Comparison of ENCODE assay signal across 15 cellular contexts in genomic region chr16:11162571-11163268, GRCh38.
A peak's percentile ranks its signal among the peaks of the same experiment; 100 is the strongest.
DNase-seq lines count a peak whose midpoint lies in the region; ATAC-seq and TF ChIP-seq lines count a peak whose summit lies in the region.
"Had no signal": no experiment of that assay in that cellular context is flagged by ENCODE, and none has a peak within 500 bp of the region (broad histone marks: within the 10 kb centered on the region; RNA-seq: fewer than 3 reads in every experiment).

No MANE protein-coding gene starts in this region.

- peaks cover 42% of the 10 kb centered on the region for H3K36me3 Mint-ChIP-seq in activated T-helper 2 cell treated with anti-CD3 and anti-CD28 coated beads, Interferon-gamma antibody, Interleukin-2, Interleukin-4, amounts not matched to agents 10 μg/mL and 5 μg/mL and 100 μg/mL, durations not matched to agents 14 hours and 24 hours and 36 hours (ENCODE audit: low read depth)
- peaks cover 71% of the 10 kb centered on the region for H3K36me3 Mint-ChIP-seq in stimulated activated memory B cell treated with anti-CD40 and anti-IgM and Interleukin-4, amounts not matched to agents 10 μg/mL and 1 μg/mL and 100 μg/mL, for 72 hours

- intact Hi-C loops in activated T-helper 2 cell treated with anti-CD3 and anti-CD28 coated beads, Interferon-gamma antibody, Interleukin-2, Interleukin-4, amounts not matched to agents 10 μg/mL and 5 μg/mL and 100 μg/mL, durations not matched to agents 14 hours and 24 hours and 36 hours (cut with micrococcal nuclease) = no loop called here
- intact Hi-C loops in left ventricle myocardium inferior (cut with micrococcal nuclease) = no loop called here

- no peak overlapping the region for H3K4me3 Mint-ChIP-seq in activated T-helper 2 cell treated with anti-CD3 and anti-CD28 coated beads, Interferon-gamma antibody, Interleukin-2, Interleukin-4, amounts not matched to agents 10 μg/mL and 5 μg/mL and 100 μg/mL, durations not matched to agents 14 hours and 24 hours and 36 hours (ENCODE audit: low read depth)
- H3K4me3 Mint-ChIP-seq in stimulated activated memory B cell treated with anti-CD40 and anti-IgM and Interleukin-4, amounts not matched to agents 10 μg/mL and 1 μg/mL and 100 μg/mL, for 72 hours = no peak overlapping the region
- H3K4me3 Mint-ChIP-seq: CD4-positive, alpha-beta T cell had no signal

- no peaks in the 10 kb centered on the region for H3K27me3 ChIP-seq in left ventricle myocardium inferior (ENCODE audit: low read depth)

- H3K9me3 ChIP-seq in left ventricle myocardium inferior (replicated peaks) = no peaks in the 10 kb centered on the region

- H3K9me3 Mint-ChIP-seq in activated T-helper 2 cell treated with anti-CD3 and anti-CD28 coated beads, Interferon-gamma antibody, Interleukin-2, Interleukin-4, amounts not matched to agents 10 μg/mL and 5 μg/mL and 100 μg/mL, durations not matched to agents 14 hours and 24 hours and 36 hours = peaks cover 6% of the 10 kb centered on the region
- H3K9me3 Mint-ChIP-seq in stimulated activated memory B cell treated with anti-CD40 and anti-IgM and Interleukin-4, amounts not matched to agents 10 μg/mL and 1 μg/mL and 100 μg/mL, for 72 hours = peaks cover 2% of the 10 kb centered on the region
- H3K9me3 Mint-ChIP-seq: CD4-positive, alpha-beta T cell had no signal

- no peaks in the 10 kb centered on the region for H3K27me3 Mint-ChIP-seq in activated T-helper 2 cell treated with anti-CD3 and anti-CD28 coated beads, Interferon-gamma antibody, Interleukin-2, Interleukin-4, amounts not matched to agents 10 μg/mL and 5 μg/mL and 100 μg/mL, durations not matched to agents 14 hours and 24 hours and 36 hours (ENCODE audit: low read depth)
- no peaks in the 10 kb centered on the region for H3K27me3 Mint-ChIP-seq in stimulated activated memory B cell treated with anti-CD40 and anti-IgM and Interleukin-4, amounts not matched to agents 10 μg/mL and 1 μg/mL and 100 μg/mL, for 72 hours
- H3K27me3 Mint-ChIP-seq: CD4-positive, alpha-beta T cell had no signal

- H3K27ac Mint-ChIP-seq in activated T-helper 2 cell treated with anti-CD3 and anti-CD28 coated beads, Interferon-gamma antibody, Interleukin-2, Interleukin-4, amounts not matched to agents 10 μg/mL and 5 μg/mL and 100 μg/mL, durations not matched to agents 14 hours and 24 hours and 36 hours = peak overlapping the region; percentile 90
- peak overlapping the region; percentile 68 for H3K27ac Mint-ChIP-seq in stimulated activated memory B cell treated with anti-CD40 and anti-IgM and Interleukin-4, amounts not matched to agents 10 μg/mL and 1 μg/mL and 100 μg/mL, for 72 hours
- H3K27ac Mint-ChIP-seq: CD4-positive, alpha-beta T cell had no signal

- DNase-seq in NCI-H2171 treated with DMSO at 0.1 percent for 48 hours (lab: John Stamatoyannopoulos, UW) = peak; percentile 26
- no peak for DNase-seq in NCI-H2171 (lab: John Stamatoyannopoulos, UW)
- DNase-seq in activated T-helper 2 cell treated with anti-CD3 and anti-CD28 coated beads, Interferon-gamma antibody, Interleukin-2, Interleukin-4, amounts not matched to agents 10 μg/mL and 5 μg/mL and 100 μg/mL, durations not matched to agents 14 hours and 24 hours and 36 hours (ENCODE audit: low spot score) = no peak
- DNase-seq in left ventricle myocardium inferior = no peak
- no peak for DNase-seq in SIG-M5 treated with dmso at 0.1 percent for 504 hours (lab: John Stamatoyannopoulos, UW; ENCODE audit: unreplicated experiment)
- no peak for DNase-seq in dermis blood vessel endothelial cell
- DNase-seq: activated CD4-positive, CD25-positive, alpha-beta regulatory T cell; CD4-positive, alpha-beta T cell; effector CD8-positive, alpha-beta T cell; foreskin fibroblast; NCI-H2029 treated with DMSO at 0.1 percent for 48 hours; SIG-M5 had no signal

- H3K4me3 ChIP-seq in left ventricle myocardium inferior = no peak overlapping the region

- peak overlapping the region; percentile 79 for H3K27ac ChIP-seq in left ventricle myocardium inferior (replicated peaks)
- H3K27ac ChIP-seq: 22Rv1 had no signal

- no peak for TF ChIP-seq CTCF in left ventricle myocardium inferior (IDR thresholded peaks at IDR 0.05; ENCODE audit: borderline replicate concordance)

- peaks cover 16% of the 10 kb centered on the region for H3K36me3 ChIP-seq in left ventricle myocardium inferior

- H3K4me1 ChIP-seq in left ventricle myocardium inferior = peaks cover 43% of the 10 kb centered on the region

- H3K4me1 Mint-ChIP-seq in activated T-helper 2 cell treated with anti-CD3 and anti-CD28 coated beads, Interferon-gamma antibody, Interleukin-2, Interleukin-4, amounts not matched to agents 10 μg/mL and 5 μg/mL and 100 μg/mL, durations not matched to agents 14 hours and 24 hours and 36 hours (ENCODE audit: low read depth) = peaks cover 59% of the 10 kb centered on the region
- peaks cover 11% of the 10 kb centered on the region for H3K4me1 Mint-ChIP-seq in stimulated activated memory B cell treated with anti-CD40 and anti-IgM and Interleukin-4, amounts not matched to agents 10 μg/mL and 1 μg/mL and 100 μg/mL, for 72 hours

- ATAC-seq in stimulated activated memory B cell treated with anti-CD40 and anti-IgM and Interleukin-4, amounts not matched to agents 10 μg/mL and 1 μg/mL and 100 μg/mL, for 72 hours = no peak
- no peak for ATAC-seq in HG03135 (IDR thresholded peaks at IDR 0.05; ENCODE audit: unreplicated experiment)
